1 cellular context compared by ENCODE assay signal in the genomic region with DNA sequence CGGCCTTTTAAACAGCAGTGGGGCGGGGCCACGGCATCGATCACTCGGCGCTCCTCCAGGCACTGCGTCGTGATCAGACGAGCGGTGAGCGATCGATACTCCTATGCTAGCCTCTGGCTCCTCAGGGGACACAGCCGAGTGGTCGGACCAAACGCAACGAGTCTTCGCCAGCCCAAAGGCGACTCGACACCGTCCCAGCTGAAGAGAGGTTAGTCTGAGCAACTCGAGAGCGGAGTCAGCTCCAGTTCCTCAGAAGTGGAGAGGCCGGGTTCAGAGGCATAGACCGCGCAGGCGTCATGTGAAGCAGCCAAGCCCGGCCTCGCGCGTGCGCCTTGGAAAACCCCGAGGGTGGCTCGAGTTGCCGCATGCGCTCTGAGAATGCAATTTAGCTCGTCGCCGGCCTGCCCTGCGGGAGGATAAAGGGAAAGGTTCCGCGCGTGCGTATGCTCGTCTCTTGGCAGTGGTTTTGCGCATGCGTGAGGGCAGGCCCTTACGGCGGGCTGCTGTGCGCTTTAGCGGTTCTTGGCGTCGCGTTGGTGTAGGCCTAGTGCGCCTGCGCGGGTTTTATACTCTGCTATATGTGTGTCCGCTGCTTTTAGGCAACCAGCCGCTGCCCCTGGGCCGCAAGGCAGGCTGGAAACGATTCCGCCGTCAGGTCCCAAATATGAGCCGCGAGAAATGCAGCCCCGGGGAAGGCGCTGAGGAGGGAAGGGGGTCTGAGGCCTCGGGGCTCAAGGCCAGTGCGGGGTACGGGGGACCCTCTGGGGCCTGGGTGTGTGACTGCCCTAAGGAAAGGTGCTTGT.
A peak's percentile ranks its signal among the peaks of the same experiment; 100 is the strongest.
TF ChIP-seq lines count a peak whose summit lies in the region.

A gene (plus strand): TSS at position 98 of the 803 bp plus-strand sequence. CDS start 6,598 bp downstream, outside the sequence.

TF ChIP-seq in K562, 482 proteins besides CTCF, POLR2A, EP300 and RAD21 (continued from another document):
- TF ChIP-seq, protein P1, sequence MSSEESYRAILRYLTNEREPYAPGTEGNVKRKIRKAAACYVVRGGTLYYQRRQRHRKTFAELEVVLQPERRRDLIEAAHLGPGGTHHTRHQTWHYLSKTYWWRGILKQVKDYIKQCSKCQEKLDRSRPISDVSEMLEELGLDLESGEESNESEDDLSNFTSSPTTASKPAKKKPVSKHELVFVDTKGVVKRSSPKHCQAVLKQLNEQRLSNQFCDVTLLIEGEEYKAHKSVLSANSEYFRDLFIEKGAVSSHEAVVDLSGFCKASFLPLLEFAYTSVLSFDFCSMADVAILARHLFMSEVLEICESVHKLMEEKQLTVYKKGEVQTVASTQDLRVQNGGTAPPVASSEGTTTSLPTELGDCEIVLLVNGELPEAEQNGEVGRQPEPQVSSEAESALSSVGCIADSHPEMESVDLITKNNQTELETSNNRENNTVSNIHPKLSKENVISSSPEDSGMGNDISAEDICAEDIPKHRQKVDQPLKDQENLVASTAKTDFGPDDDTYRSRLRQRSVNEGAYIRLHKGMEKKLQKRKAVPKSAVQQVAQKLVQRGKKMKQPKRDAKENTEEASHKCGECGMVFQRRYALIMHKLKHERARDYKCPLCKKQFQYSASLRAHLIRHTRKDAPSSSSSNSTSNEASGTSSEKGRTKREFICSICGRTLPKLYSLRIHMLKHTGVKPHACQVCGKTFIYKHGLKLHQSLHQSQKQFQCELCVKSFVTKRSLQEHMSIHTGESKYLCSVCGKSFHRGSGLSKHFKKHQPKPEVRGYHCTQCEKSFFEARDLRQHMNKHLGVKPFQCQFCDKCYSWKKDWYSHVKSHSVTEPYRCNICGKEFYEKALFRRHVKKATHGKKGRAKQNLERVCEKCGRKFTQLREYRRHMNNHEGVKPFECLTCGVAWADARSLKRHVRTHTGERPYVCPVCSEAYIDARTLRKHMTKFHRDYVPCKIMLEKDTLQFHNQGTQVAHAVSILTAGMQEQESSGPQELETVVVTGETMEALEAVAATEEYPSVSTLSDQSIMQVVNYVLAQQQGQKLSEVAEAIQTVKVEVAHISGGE (CRISPR knock-in tag; IDR thresholded peaks at IDR 0.05), result peak in 1 of 3 experiments; percentile 85; a peak in 2 of 6 replicates
- no peak for TF ChIP-seq RBM25 (IDR thresholded peaks at IDR 0.05; ENCODE audit: low read depth, low read length, severe bottlenecking)
- peak; percentile 52; the same call in 1 of the 2 replicates for TF ChIP-seq MTA3 (IDR thresholded peaks at IDR 0.05; ENCODE audit: borderline replicate concordance)
- peak; percentile 97 for TF ChIP-seq POLR2B (IDR thresholded peaks at IDR 0.05; ENCODE audit: low read depth, partially characterized antibody)
- TF ChIP-seq RBBP5 (IDR thresholded peaks at IDR 0.05; ENCODE audit: borderline replicate concordance, insufficient read depth, low read length, poor library complexity, severe bottlenecking), result peak; percentile 22
- TF ChIP-seq NR2C2 (CRISPR knock-in tag; IDR thresholded peaks at IDR 0.05), result 0 out of 2 replicates have a peak, but pooled peaks have one; percentile 47
- TF ChIP-seq NR2C2 (tag; IDR thresholded peaks at IDR 0.05), result peak; percentile 55; the same call in 1 of the 2 replicates
- TF ChIP-seq ZNF12 (CRISPR knock-in tag; IDR thresholded peaks at IDR 0.05), result no peak; the same call in 1 of the 2 replicates
- no peak for TF ChIP-seq ZNF23 (CRISPR knock-in tag; IDR thresholded peaks at IDR 0.05)
- TF ChIP-seq SMARCA5 (IDR thresholded peaks at IDR 0.05), result no peak
- TF ChIP-seq, protein P2, sequence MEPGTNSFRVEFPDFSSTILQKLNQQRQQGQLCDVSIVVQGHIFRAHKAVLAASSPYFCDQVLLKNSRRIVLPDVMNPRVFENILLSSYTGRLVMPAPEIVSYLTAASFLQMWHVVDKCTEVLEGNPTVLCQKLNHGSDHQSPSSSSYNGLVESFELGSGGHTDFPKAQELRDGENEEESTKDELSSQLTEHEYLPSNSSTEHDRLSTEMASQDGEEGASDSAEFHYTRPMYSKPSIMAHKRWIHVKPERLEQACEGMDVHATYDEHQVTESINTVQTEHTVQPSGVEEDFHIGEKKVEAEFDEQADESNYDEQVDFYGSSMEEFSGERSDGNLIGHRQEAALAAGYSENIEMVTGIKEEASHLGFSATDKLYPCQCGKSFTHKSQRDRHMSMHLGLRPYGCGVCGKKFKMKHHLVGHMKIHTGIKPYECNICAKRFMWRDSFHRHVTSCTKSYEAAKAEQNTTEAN (CRISPR knock-in tag; IDR thresholded peaks at IDR 0.05), result no peak
- no peak for TF ChIP-seq CEBPG (CRISPR knock-in tag; IDR thresholded peaks at IDR 0.05)
- TF ChIP-seq CEBPG (tag; conservative IDR thresholded peaks at IDR 0.05 in 1 of 2, IDR thresholded peaks at IDR 0.05 in 1 of 2), result no peak
- TF ChIP-seq ZNF79 (CRISPR knock-in tag; IDR thresholded peaks at IDR 0.05; ENCODE audit: low read depth), result no peak
- no peak for TF ChIP-seq MTA1 (IDR thresholded peaks at IDR 0.05; ENCODE audit: borderline replicate concordance)
- no peak for TF ChIP-seq ZFP30 (CRISPR knock-in tag; IDR thresholded peaks at IDR 0.05; ENCODE audit: borderline replicate concordance)
- TF ChIP-seq FOXK2 (conservative IDR thresholded peaks at IDR 0.05 in 1 of 2, IDR thresholded peaks at IDR 0.05 in 1 of 2; ENCODE audit: low read depth in 2 of 2), result peak in 1 of 2 experiments; percentile 36; a peak in 3 of 4 replicates
- TF ChIP-seq JUNB (CRISPR knock-in tag; conservative IDR thresholded peaks at IDR 0.05), result no peak
- TF ChIP-seq ZNF436 (CRISPR knock-in tag; IDR thresholded peaks at IDR 0.05), result no peak
- TF ChIP-seq NR4A1 (CRISPR knock-in tag; IDR thresholded peaks at IDR 0.05), result no peak
- no peak for TF ChIP-seq NR4A1 (tag; IDR thresholded peaks at IDR 0.05)
- TF ChIP-seq, protein P3, sequence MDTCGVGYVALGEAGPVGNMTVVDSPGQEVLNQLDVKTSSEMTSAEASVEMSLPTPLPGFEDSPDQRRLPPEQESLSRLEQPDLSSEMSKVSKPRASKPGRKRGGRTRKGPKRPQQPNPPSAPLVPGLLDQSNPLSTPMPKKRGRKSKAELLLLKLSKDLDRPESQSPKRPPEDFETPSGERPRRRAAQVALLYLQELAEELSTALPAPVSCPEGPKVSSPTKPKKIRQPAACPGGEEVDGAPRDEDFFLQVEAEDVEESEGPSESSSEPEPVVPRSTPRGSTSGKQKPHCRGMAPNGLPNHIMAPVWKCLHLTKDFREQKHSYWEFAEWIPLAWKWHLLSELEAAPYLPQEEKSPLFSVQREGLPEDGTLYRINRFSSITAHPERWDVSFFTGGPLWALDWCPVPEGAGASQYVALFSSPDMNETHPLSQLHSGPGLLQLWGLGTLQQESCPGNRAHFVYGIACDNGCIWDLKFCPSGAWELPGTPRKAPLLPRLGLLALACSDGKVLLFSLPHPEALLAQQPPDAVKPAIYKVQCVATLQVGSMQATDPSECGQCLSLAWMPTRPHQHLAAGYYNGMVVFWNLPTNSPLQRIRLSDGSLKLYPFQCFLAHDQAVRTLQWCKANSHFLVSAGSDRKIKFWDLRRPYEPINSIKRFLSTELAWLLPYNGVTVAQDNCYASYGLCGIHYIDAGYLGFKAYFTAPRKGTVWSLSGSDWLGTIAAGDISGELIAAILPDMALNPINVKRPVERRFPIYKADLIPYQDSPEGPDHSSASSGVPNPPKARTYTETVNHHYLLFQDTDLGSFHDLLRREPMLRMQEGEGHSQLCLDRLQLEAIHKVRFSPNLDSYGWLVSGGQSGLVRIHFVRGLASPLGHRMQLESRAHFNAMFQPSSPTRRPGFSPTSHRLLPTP (IDR thresholded peaks at IDR 0.05; ENCODE audit: borderline replicate concordance, extremely low read depth, insufficient read length), result no peak
- TF ChIP-seq SRSF9 (IDR thresholded peaks at IDR 0.05; ENCODE audit: borderline replicate concordance, low read depth, low read length), result no peak
- TF ChIP-seq DACH1 (IDR thresholded peaks at IDR 0.05; ENCODE audit: partially characterized antibody), result no peak
- TF ChIP-seq NFIC (IDR thresholded peaks at IDR 0.05), result peak; percentile 28; the same call in 1 of the 2 replicates
- TF ChIP-seq FOXK1 (CRISPR knock-in tag; IDR thresholded peaks at IDR 0.05; ENCODE audit: borderline replicate concordance), result no peak
- TF ChIP-seq CCNT2 (IDR thresholded peaks at IDR 0.05; ENCODE audit: borderline replicate concordance, extremely low read depth, insufficient read length, low read depth, low read length), result no peak
- TF ChIP-seq, protein P4, sequence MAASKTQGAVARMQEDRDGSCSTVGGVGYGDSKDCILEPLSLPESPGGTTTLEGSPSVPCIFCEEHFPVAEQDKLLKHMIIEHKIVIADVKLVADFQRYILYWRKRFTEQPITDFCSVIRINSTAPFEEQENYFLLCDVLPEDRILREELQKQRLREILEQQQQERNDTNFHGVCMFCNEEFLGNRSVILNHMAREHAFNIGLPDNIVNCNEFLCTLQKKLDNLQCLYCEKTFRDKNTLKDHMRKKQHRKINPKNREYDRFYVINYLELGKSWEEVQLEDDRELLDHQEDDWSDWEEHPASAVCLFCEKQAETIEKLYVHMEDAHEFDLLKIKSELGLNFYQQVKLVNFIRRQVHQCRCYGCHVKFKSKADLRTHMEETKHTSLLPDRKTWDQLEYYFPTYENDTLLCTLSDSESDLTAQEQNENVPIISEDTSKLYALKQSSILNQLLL (CRISPR knock-in tag; IDR thresholded peaks at IDR 0.05; ENCODE audit: borderline replicate concordance), result no peak
- TF ChIP-seq TRIM28 (IDR thresholded peaks at IDR 0.05), result peak; percentile 33; the same call in 1 of the 2 replicates
